In the genomic region with DNA sequence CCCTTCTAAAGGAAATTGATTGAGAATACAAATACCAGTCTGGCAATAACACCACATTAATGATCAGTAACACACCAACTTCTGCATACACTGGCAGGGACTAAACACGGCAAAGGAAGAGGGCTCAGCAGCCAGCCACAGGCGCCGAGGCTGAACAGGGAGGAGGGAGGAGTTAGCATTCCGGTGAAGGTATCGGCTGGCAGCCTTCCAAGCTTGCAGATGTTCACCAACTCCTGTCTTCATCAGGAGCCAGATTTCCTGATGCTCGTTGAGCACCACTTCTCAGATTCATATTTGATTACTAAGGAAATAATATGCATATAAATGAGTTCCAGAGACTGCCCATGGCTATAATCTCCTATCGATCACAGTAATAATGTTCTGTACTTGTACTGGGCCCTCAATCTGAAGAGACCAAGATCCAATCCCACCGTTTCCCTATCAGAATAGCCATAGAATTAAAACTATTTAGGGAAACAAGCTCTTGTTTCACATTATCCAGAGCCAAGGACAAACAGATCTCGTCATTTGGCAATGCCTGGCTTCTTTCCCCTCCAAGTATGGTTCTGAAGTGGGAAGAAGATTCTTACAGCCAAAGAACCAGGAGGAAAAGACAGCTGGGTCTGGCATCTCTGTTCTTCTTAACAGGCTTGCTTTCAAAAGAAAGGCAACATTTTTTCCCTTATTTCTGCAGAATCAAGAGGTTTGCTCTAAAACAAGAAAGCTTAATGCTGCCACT, we compare ENCODE assay signal across 7 cellular contexts. TPM values are rescaled to one million over a fixed set of nuclear protein-coding genes. Genes with fewer than 3 reads are reported as not detected.
DNase-seq lines count a peak whose midpoint lies in the region; ATAC-seq and TF ChIP-seq lines count a peak whose summit lies in the region.

No MANE protein-coding gene starts in this region.

- WGBS in endodermal cell (ENCODE audit: insufficient coverage in 1 of 2, insufficient read length in 1 of 2), 2 experiments = 62 to 65% methylated on average over 7 to 9 of the region's 9 CpGs

- H3K4me3 ChIP-seq in endodermal cell (ENCODE audit: low read length) = no peak overlapping the region

- H3K4me3 Mint-ChIP-seq in endodermal cell (no peak overlapping the region), osteocyte (ENCODE audit: unreplicated experiment) (no peak overlapping the region)
- H3K4me3 Mint-ChIP-seq in natural killer cell treated with Interleukin-12 subunit alpha and Interleukin-12 subunit beta and Interleukin-15 and Interleukin-18, amount 100 ng/mL, for 72 hours = peak overlapping the region; percentile 43

- H3K9me3 Mint-ChIP-seq in endodermal cell (no peaks in the 10 kb centered on the region), osteocyte (ENCODE audit: unreplicated experiment) (no peaks in the 10 kb centered on the region)
- H3K9me3 Mint-ChIP-seq in natural killer cell treated with Interleukin-12 subunit alpha and Interleukin-12 subunit beta and Interleukin-15 and Interleukin-18, amount 100 ng/mL, for 72 hours = no peaks in the 10 kb centered on the region

- peak; percentile 22 to 86 for DNase-seq in NCI-H446 (lab: John Stamatoyannopoulos, UW)
- DNase-seq in endodermal cell = peak; percentile 68
- DNase-seq in natural killer cell treated with Interleukin-12 subunit alpha and Interleukin-12 subunit beta and Interleukin-15 and Interleukin-18, amount 100 ng/mL, for 72 hours (ENCODE audit: low spot score) = no peak
- DNase-seq in NOMO-1 (lab: John Stamatoyannopoulos, UW; ENCODE audit: unreplicated experiment in 2 of 2) = no peak
- no peak for DNase-seq in osteocyte (ENCODE audit: extremely low spot score, unreplicated experiment)

- H3K4me1 ChIP-seq in endodermal cell (ENCODE audit: control insufficient read depth, insufficient read depth, low read length) = no peaks in the 10 kb centered on the region

- TF ChIP-seq CTCF in endodermal cell (conservative IDR thresholded peaks at IDR 0.05) = no peak
- TF ChIP-seq CTCF in osteocyte (IDR thresholded peaks at IDR 0.05) = no peak

- H3K4me1 Mint-ChIP-seq in endodermal cell (peaks cover 7% of the 10 kb centered on the region), osteocyte (ENCODE audit: unreplicated experiment) (peaks cover 12% of the 10 kb centered on the region)
- peaks cover 53 to 56% of the 10 kb centered on the region in 2 donors for H3K4me1 Mint-ChIP-seq in natural killer cell treated with Interleukin-12 subunit alpha and Interleukin-12 subunit beta and Interleukin-15 and Interleukin-18, amount 100 ng/mL, for 72 hours (ENCODE audit: low read depth in 2 of 2)

- no peaks in the 10 kb centered on the region for H3K27me3 ChIP-seq in endodermal cell (ENCODE audit: control insufficient read depth, insufficient read depth, low read length, poor library complexity, severe bottlenecking)

- ATAC-seq in HG02571 (IDR thresholded peaks at IDR 0.05; ENCODE audit: unreplicated experiment) (peak; percentile 59), HG02642 (IDR thresholded peaks at IDR 0.05; ENCODE audit: poor library complexity, unreplicated experiment) (no peak)
- peak in 1 of 2 donors; percentile 57 for ATAC-seq in natural killer cell treated with Interleukin-12 subunit alpha and Interleukin-12 subunit beta and Interleukin-15 and Interleukin-18, amount 100 ng/mL, for 72 hours

- H3K27ac Mint-ChIP-seq in endodermal cell (no peak overlapping the region), osteocyte (ENCODE audit: unreplicated experiment) (no peak overlapping the region)
- H3K27ac Mint-ChIP-seq in natural killer cell treated with Interleukin-12 subunit alpha and Interleukin-12 subunit beta and Interleukin-15 and Interleukin-18, amount 100 ng/mL, for 72 hours = peak overlapping the region; percentile 3 to 32

- H3K27me3 Mint-ChIP-seq in endodermal cell (ENCODE audit: insufficient read depth) (peaks cover 2% of the 10 kb centered on the region), osteocyte (ENCODE audit: unreplicated experiment) (no peaks in the 10 kb centered on the region)
- H3K27me3 Mint-ChIP-seq in natural killer cell treated with Interleukin-12 subunit alpha and Interleukin-12 subunit beta and Interleukin-15 and Interleukin-18, amount 100 ng/mL, for 72 hours = no peaks in the 10 kb centered on the region

- H3K9ac ChIP-seq in endodermal cell (ENCODE audit: extremely low read depth, low read length, poor library complexity, severe bottlenecking) = no peak overlapping the region

- H3K36me3 Mint-ChIP-seq in endodermal cell (ENCODE audit: low read depth) (peaks cover 3% of the 10 kb centered on the region), osteocyte (ENCODE audit: unreplicated experiment) (no peaks in the 10 kb centered on the region)
- H3K36me3 Mint-ChIP-seq in natural killer cell treated with Interleukin-12 subunit alpha and Interleukin-12 subunit beta and Interleukin-15 and Interleukin-18, amount 100 ng/mL, for 72 hours = no peaks in the 10 kb centered on the region

- H3K27ac ChIP-seq in endodermal cell (ENCODE audit: low read depth, low read length) = no peak overlapping the region

- peaks cover 7% of the 10 kb centered on the region for H3K9me3 ChIP-seq in endodermal cell (ENCODE audit: control insufficient read depth, low read length)

- H3K36me3 ChIP-seq in endodermal cell (ENCODE audit: control insufficient read depth, insufficient read depth, low read length) = no peaks in the 10 kb centered on the region

RNA-seq across cellular contexts. Expression of a gene that starts 42.2 kb away (rescaled TPM):
- total RNA-seq in endodermal cell (1 to 10 TPM in 1 of 2 donors, under 1 TPM in 1; 0.71 to 1.9 TPM), osteocyte (0.65 and 0.89 TPM in 2 replicates)
- 1.6 TPM for polyA plus RNA-seq in endodermal cell (2013, experiment 1 of 2)
- polyA plus RNA-seq in endodermal cell (2013, experiment 2 of 2) = 1.5 TPM
- 10 to 100 TPM in 1 of 2 donors, 1 to 10 TPM in 1; 9.7 to 12.1 TPM for total RNA-seq in natural killer cell treated with Interleukin-12 subunit alpha and Interleukin-12 subunit beta and Interleukin-15 and Interleukin-18, amount 100 ng/mL, for 72 hours

Comparison
In these comparisons a context has a peak if more than half of its experiments do, and no peak if none do; other contexts are left out.
1. DNase-seq: peak in NCI-H446 (2 of 2) and endodermal cell (single experiment); none in natural killer cell treated with Interleukin-12 subunit alpha and Interleukin-12 subunit beta and Interleukin-15 and Interleukin-18, amount 100 ng/mL, for 72 hours (single experiment), NOMO-1 (0 of 2) and osteocyte (single experiment).
2. H3K27ac Mint-ChIP-seq: peak in natural killer cell treated with Interleukin-12 subunit alpha and Interleukin-12 subunit beta and Interleukin-15 and Interleukin-18, amount 100 ng/mL, for 72 hours (2 of 2); none in endodermal cell (single experiment) and osteocyte (single experiment).